Comparison of ENCODE assay signal across 36 cellular contexts in genomic region chr18:848062-848795, GRCh38. TPM values are rescaled to one million over a fixed set of nuclear protein-coding genes. Genes with fewer than 3 reads are reported as not detected.
DNase-seq lines count a peak whose midpoint lies in the region; ATAC-seq, FAIRE-seq and TF ChIP-seq lines count a peak whose summit lies in the region.
"Had no signal": no experiment of that assay in that cellular context is flagged by ENCODE, and none has a peak within 500 bp of the region (broad histone marks: within the 10 kb centered on the region; RNA-seq: fewer than 3 reads in every experiment).

No MANE protein-coding gene starts in this region.

- H3K9me2 ChIP-seq in HCT116 (ENCODE audit: insufficient read depth), result no peaks in the 10 kb centered on the region

- TF ChIP-seq CTCF in HCT116 (IDR thresholded peaks at IDR 0.05 in 2 of 3, conservative IDR thresholded peaks at IDR 0.05 in 1 of 3; ENCODE audit: borderline replicate concordance in 1 of 3, insufficient read depth in 1 of 3, low read depth in 2 of 3, low read length in 2 of 3), result no peak
- no peak for TF ChIP-seq CTCF in colonic mucosa (IDR thresholded peaks at IDR 0.05)
- no peak for TF ChIP-seq CTCF in liver (IDR thresholded peaks at IDR 0.05; ENCODE audit: low read depth, low read length, missing input control)
- no peak for TF ChIP-seq CTCF in breast epithelium (IDR thresholded peaks at IDR 0.05)
- no peak for TF ChIP-seq CTCF in D721Med (IDR thresholded peaks at IDR 0.05; ENCODE audit: insufficient read depth, missing control alignments)

- H3K4me3 ChIP-seq in HCT116 (replicated peaks in 1 of 2; ENCODE audit: low read depth in 1 of 2, low read length in 2 of 2) (no peak overlapping the region), colonic mucosa (no peak overlapping the region), liver (ENCODE audit: low read depth in 1 of 3, low read length in 3 of 3) (no peak overlapping the region), small intestine (ENCODE audit: low read depth in 1 of 2, low read length in 2 of 2) (no peak overlapping the region), breast epithelium (no peak overlapping the region)
- H3K4me3 ChIP-seq: lung, spleen, tibial artery had no signal

- H2AFZ ChIP-seq in HCT116 (ENCODE audit: low read depth, low read length, poor library complexity, severe bottlenecking), result peak overlapping the region; percentile 57
- H2AFZ ChIP-seq: parathyroid adenoma had no signal

- POLR2A ChIA-PET in HCT116 (lab: Charles Lee), result no interaction called here

- intact Hi-C loops in HCT116 (cut with micrococcal nuclease) (no loop called here), colonic mucosa (cut with DNase I) (no loop called here), breast epithelium (cut with DNase I; ENCODE audit: low total_unique reads) (no loop called here)

- H3K36me3 ChIP-seq in HCT116 (ENCODE audit: control insufficient read depth in 1 of 2, insufficient read depth in 2 of 2, low read length in 2 of 2) (no peaks in the 10 kb centered on the region), colonic mucosa (no peaks in the 10 kb centered on the region), liver (ENCODE audit: control insufficient read depth in 4 of 4, insufficient read depth in 3 of 4, low read depth in 1 of 4, low read length in 3 of 4) (peaks cover 0 to 2% (median 0%) of the 10 kb centered on the region in 4 donors), small intestine (ENCODE audit: control insufficient read depth in 2 of 2, insufficient read depth in 2 of 2, low read length in 2 of 2) (no peaks in the 10 kb centered on the region), breast epithelium (no peaks in the 10 kb centered on the region)
- H3K36me3 ChIP-seq: BE2C, spleen, tibial artery had no signal

- no peak overlapping the region for H3K4me2 ChIP-seq in HCT116 (ENCODE audit: low read length)

- no peaks in the 10 kb centered on the region for H3K9me3 ChIP-seq in HCT116 (ENCODE audit: control insufficient read depth in 1 of 2, insufficient read depth in 1 of 2, low read depth in 1 of 2, low read length in 2 of 2)
- no peaks in the 10 kb centered on the region for H3K9me3 ChIP-seq in colonic mucosa
- no peaks in the 10 kb centered on the region for H3K9me3 ChIP-seq in liver (ENCODE audit: control insufficient read depth in 4 of 4, low read length in 3 of 4)
- no peaks in the 10 kb centered on the region for H3K9me3 ChIP-seq in small intestine (ENCODE audit: control insufficient read depth, low read depth)
- no peaks in the 10 kb centered on the region for H3K9me3 ChIP-seq in breast epithelium
- H3K9me3 ChIP-seq: BE2C, spleen, tibial artery had no signal

- RAD21 ChIA-PET in HCT116 (lab: Charles Lee; ENCODE audit: low non-redundant PET in 1 of 2, low total read pairs in 2 of 2, uncharacterized antibody in 2 of 2, unreplicated experiment in 2 of 2), result no interaction called here

- ATAC-seq in HCT116, result no peak
- ATAC-seq: activated T-cell treated with anti-CD3 and anti-CD28 coated beads, Interleukin-2, amount 50 U/mL, for 4 hours; stimulated activated naive CD8-positive, alpha-beta T cell treated with anti-CD3 and anti-CD28 coated beads, Interleukin-15, amount 100 ng/mL, for 72 hours had no signal

- no peaks in the 10 kb centered on the region for H3K79me2 ChIP-seq in HCT116 (ENCODE audit: insufficient read depth, low read length)
- H3K79me2 ChIP-seq: parathyroid adenoma had no signal

- H3K27me3 ChIP-seq in HCT116 (ENCODE audit: insufficient read depth, low read length), result no peaks in the 10 kb centered on the region
- no peaks in the 10 kb centered on the region for H3K27me3 ChIP-seq in colonic mucosa
- H3K27me3 ChIP-seq in liver (ENCODE audit: control insufficient read depth in 4 of 4, insufficient read depth in 4 of 4, low read length in 3 of 4), result no peaks in the 10 kb centered on the region
- no peaks in the 10 kb centered on the region for H3K27me3 ChIP-seq in small intestine (ENCODE audit: control insufficient read depth in 2 of 2, insufficient read depth in 2 of 2, low read length in 2 of 2)
- H3K27me3 ChIP-seq in breast epithelium, result no peaks in the 10 kb centered on the region
- H3K27me3 ChIP-seq: BE2C, spleen, tibial artery had no signal

- no peak for DNase-seq in HCT116 (ENCODE audit: low read depth, low spot score)
- peak; percentile 81 for DNase-seq in colonic mucosa
- DNase-seq in small intestine, result peak; percentile 97
- DNase-seq in OCI-M1 (lab: John Stamatoyannopoulos, UW), result no peak
- DNase-seq in breast epithelium (ENCODE audit: low spot score in 2 of 2), result no peak
- DNase-seq in D721Med (ENCODE audit: insufficient read length, low spot score), result no peak
- DNase-seq in NCI-H2227 treated with DMSO at 0.1 percent for 48 hours (lab: John Stamatoyannopoulos, UW), result no peak
- DNase-seq: activated B cell treated with CpG ODN at 0.5 μM for 24 hours; activated gamma-delta T cell treated with Interleukin-2 at 50 U/mL for 16 hours; activated naive CD8-positive, alpha-beta T cell treated with anti-CD3 and anti-CD28 coated beads, Interleukin-2, amount 10 ng/mL, durations not matched to agents 7 days and 5 days; activated T-cell treated with anti-CD3 and anti-CD28 coated beads, Interleukin-2, amount 50 U/mL, for 4 hours; BE2C; CD8-positive, alpha-beta memory T cell; DMS53; glutamatergic neuron; H9; MV-4-11; NCI-H1436; NCI-H2081 treated with DMSO at 0.1 percent for 48 hours; NCI-H226; NCI-H69; right cardiac atrium; spleen; stimulated activated CD8-positive, alpha-beta memory T cell treated with anti-CD3 and anti-CD28 coated beads, Interleukin-4, amount 100 ng/mL, for 48 hours; stimulated activated naive CD8-positive, alpha-beta T cell treated with anti-CD3 and anti-CD28 coated beads, Interleukin-15, amount 100 ng/mL, for 72 hours; T-helper 9 cell; tibial artery had no signal

- H3K9ac ChIP-seq in HCT116 (ENCODE audit: low read length) (no peak overlapping the region), colonic mucosa (ENCODE audit: low read depth in 2 of 2, low read length in 2 of 2) (peak overlapping the region in 1 of 2 donors; percentile 32), liver (ENCODE audit: low read depth in 1 of 2, low read length in 2 of 2) (no peak overlapping the region)
- H3K9ac ChIP-seq: parathyroid adenoma had no signal

- BruUV-seq in HCT116 (replicated peaks; lab: Mats Ljungman, UMichigan), result no TSS peak

- CTCF ChIA-PET in HCT116 (lab: Charles Lee), result interaction anchor here (1.5 kb wide), 1 partner anchor 9 kb away, joined by 9 read pairs; no protein-coding TSS in a partner anchor

- H3K4me1 ChIP-seq in HCT116 (ENCODE audit: control insufficient read depth in 1 of 2, insufficient read depth in 2 of 2, low read length in 2 of 2) (peaks cover 21 to 40% of the 10 kb centered on the region in 2 experiments), colonic mucosa (peaks cover 2% of the 10 kb centered on the region), liver (ENCODE audit: control insufficient read depth in 4 of 4, insufficient read depth in 4 of 4, low read length in 3 of 4) (peaks cover 2 to 12% (median 9%) of the 10 kb centered on the region in 4 donors), small intestine (ENCODE audit: control insufficient read depth in 2 of 2, insufficient read depth in 1 of 2, low read depth in 1 of 2, low read length in 1 of 2) (peaks cover 0 to 2% of the 10 kb centered on the region in 2 donors), breast epithelium (no peaks in the 10 kb centered on the region)
- H3K4me1 ChIP-seq: BE2C, parathyroid adenoma, tibial artery had no signal

- no peak for TF ChIP-seq POLR2A in HCT116 (IDR thresholded peaks at IDR 0.05; ENCODE audit: borderline replicate concordance, extremely low read depth, insufficient read depth, insufficient read length)
- no peak for TF ChIP-seq POLR2A in breast epithelium (IDR thresholded peaks at IDR 0.05)

- TF ChIP-seq RAD21 in HCT116 (IDR thresholded peaks at IDR 0.05; ENCODE audit: low read depth) (no peak), liver (IDR thresholded peaks at IDR 0.05) (peak in 1 of 2 donors; percentile 10)

- 54% methylated on average over 7 of the region's 7 CpGs for WGBS in liver
- WGBS in small intestine, 3 donors, result 54 to 68% (median 62%) methylated on average over 7 of the region's 7 CpGs

- H3K27ac ChIP-seq in HCT116 (ENCODE audit: low read depth, low read length), result no peak overlapping the region
- H3K27ac ChIP-seq in colonic mucosa, result peak overlapping the region; percentile 66
- peak overlapping the region; percentile 62 to 66 for H3K27ac ChIP-seq in liver (ENCODE audit: low read depth in 1 of 2, low read length in 2 of 2)
- peak overlapping the region; percentile 79 to 90 for H3K27ac ChIP-seq in small intestine (ENCODE audit: low read depth in 1 of 2, low read length in 1 of 2)
- no peak overlapping the region for H3K27ac ChIP-seq in breast epithelium
- H3K27ac ChIP-seq: parathyroid adenoma, spleen, tibial artery had no signal

- FAIRE-seq in small intestine (lab: Jason Lieb, UNC), result no peak
- FAIRE-seq in D721Med (lab: Jason Lieb, UNC), result no peak
- FAIRE-seq: astrocyte, GM12892, keratinocyte had no signal

- no peaks in the 10 kb centered on the region for H4K20me1 ChIP-seq in HCT116 (ENCODE audit: insufficient read depth)

TF ChIP-seq in liver, 16 proteins besides CTCF, POLR2A, EP300 and RAD21 (continues in another document):
- TF ChIP-seq YY1 (IDR thresholded peaks at IDR 0.05), result peak; percentile 91
- TF ChIP-seq HNF4G (IDR thresholded peaks at IDR 0.05), result peak; percentile 98
- TF ChIP-seq MAX (IDR thresholded peaks at IDR 0.05), result peak; percentile 86
- TF ChIP-seq TAF1 (conservative IDR thresholded peaks at IDR 0.05), result no peak
- no peak for TF ChIP-seq NR2F2 (IDR thresholded peaks at IDR 0.05)
- peak; percentile 75 to 86 for TF ChIP-seq RXRA (IDR thresholded peaks at IDR 0.05)

RNA-seq across cellular contexts. Expression of gene YES1, which starts 36.2 kb away (rescaled TPM):
- 84.5 TPM for total RNA-seq in HCT116 (2021; ENCODE audit: unreplicated experiment)
- 22.0 and 26.0 TPM in 2 replicates for polyA plus RNA-seq in HCT116 (2012)
- 10 to 100 TPM; 56.3 to 83.4 TPM for total RNA-seq in colonic mucosa
- total RNA-seq in liver, result 10 to 100 TPM; 26.0 to 57.6 TPM
- 10 to 100 TPM; 12.5 to 17.9 TPM for polyA plus RNA-seq in liver
- polyA plus RNA-seq in small intestine, result 10 to 100 TPM; 35.9 to 42.7 (median 36.8) TPM
- total RNA-seq in breast epithelium, result 100 to 1,000 TPM; 108 to 150 (median 136) TPM

RNA-seq across cellular contexts. Expression of gene ADCYAP1, which starts 56.4 kb away (rescaled TPM):
- total RNA-seq in HCT116 (2021; ENCODE audit: unreplicated experiment) (not detected), colonic mucosa (under 1 TPM; 0.32 to 0.48 TPM), liver (under 1 TPM in 1 of 2 donors, not detected in 1; 0.08 TPM), breast epithelium (1 to 10 TPM in 1 of 3 donors, under 1 TPM in 1, not detected in 1; 0.33 to 1.2 TPM)
- polyA plus RNA-seq in HCT116 (2012), result not detected in 2 replicates
- polyA plus RNA-seq in liver (under 1 TPM in 1 of 2 donors, not detected in 1; 0.02 TPM), small intestine (under 1 TPM in 1 of 3 donors, not detected in 2; 0.66 TPM)
- total RNA-seq: activated B cell treated with CpG ODN at 0.5 μM for 24 hours; activated naive CD8-positive, alpha-beta T cell treated with anti-CD3 and anti-CD28 coated beads, Interleukin-2, amount 10 ng/mL, durations not matched to agents 7 days and 5 days; activated T-cell treated with anti-CD3 and anti-CD28 coated beads, Interleukin-2, amount 50 U/mL, for 4 hours; astrocyte; CD8-positive, alpha-beta memory T cell; H9; LHCN-M2; mononuclear cell; RPMI7951 had no signal
- polyA plus RNA-seq: CD8-positive, alpha-beta memory T cell; keratinocyte had no signal

Comparison
In these comparisons a context has a peak if more than half of its experiments do, and no peak if none do; other contexts are left out.
1. DNase-seq: peak in colonic mucosa (single experiment) and small intestine (single experiment); none in HCT116 (single experiment), OCI-M1 (single experiment), breast epithelium (0 of 2), D721Med (single experiment) and NCI-H2227 treated with DMSO at 0.1 percent for 48 hours (single experiment).
2. H3K27ac ChIP-seq: peak in colonic mucosa (single experiment), liver (2 of 2) and small intestine (2 of 2); none in HCT116 (single experiment) and breast epithelium (0 of 2).